In the genomic region with DNA sequence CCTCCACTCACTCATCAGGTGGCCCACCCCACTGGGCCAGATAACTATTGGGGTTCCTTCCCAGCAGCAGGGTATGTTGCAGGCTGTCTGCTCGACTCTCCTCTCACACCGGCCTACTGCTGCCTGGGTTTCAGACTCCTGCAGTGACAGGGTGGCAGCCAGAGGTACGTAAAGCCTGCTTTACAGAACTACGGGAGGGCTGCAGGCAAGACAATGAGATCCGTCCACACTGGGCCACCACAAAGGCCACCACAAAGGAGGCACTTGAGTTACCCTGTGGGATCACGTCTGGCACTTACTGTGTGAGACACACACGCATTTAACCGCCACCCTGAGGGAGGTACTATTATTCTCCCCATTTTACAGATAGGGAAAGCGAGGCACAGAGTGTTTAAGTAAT, we compare ENCODE assay signal across 25 cellular contexts.
DNase-seq lines count a peak whose midpoint lies in the region; ATAC-seq, FAIRE-seq and TF ChIP-seq lines count a peak whose summit lies in the region.
"Had no signal": no experiment of that assay in that cellular context is flagged by ENCODE, and none has a peak within 500 bp of the region (broad histone marks: within the 10 kb centered on the region; RNA-seq: fewer than 3 reads in every experiment).

No MANE protein-coding gene starts in this region.

- no TSS peak for BruUV-seq in HepG2 (replicated peaks; lab: Mats Ljungman, UMichigan)

- H3K4me3 ChIP-seq in HepG2 (replicated peaks in 1 of 3; ENCODE audit: insufficient read depth in 1 of 3, low read depth in 2 of 3, low read length in 3 of 3) (no peak overlapping the region), right lobe of liver (no peak overlapping the region), lower lobe of right lung (no peak overlapping the region), brain microvascular endothelial cell (ENCODE audit: low read depth, low read length) (no peak overlapping the region)
- H3K4me3 ChIP-seq: gastroesophageal sphincter, right atrium auricular region, tibial nerve had no signal

- no peak overlapping the region for H3K4me2 ChIP-seq in HepG2 (ENCODE audit: low read depth, low read length)

- no peak for DNase-seq in HepG2 (ENCODE audit: low spot score)
- no peak for DNase-seq in right lobe of liver
- DNase-seq in activated CD4-positive, alpha-beta memory T cell treated with anti-CD3 and anti-CD28 coated beads, Interleukin-2, amount 10 ng/mL, durations not matched to agents 7 days and 5 days, result no peak
- DNase-seq in lower lobe of right lung, result peak; percentile 9
- DNase-seq in brain microvascular endothelial cell, result no peak
- no peak for DNase-seq in NCI-H774 (lab: John Stamatoyannopoulos, UW)
- DNase-seq: activated B cell treated with CpG ODN at 0.5 μM for 24 hours; activated naive CD4-positive, alpha-beta T cell treated with anti-CD3 and anti-CD28 coated beads, Interleukin-2, amount 10 ng/mL, durations not matched to agents 7 days and 5 days; DMS79 treated with DMSO at 0.1 percent for 48 hours; left colon; MV-4-11; NCI-H2081 treated with DMSO at 0.1 percent for 48 hours; NCI-H510A treated with DMSO at 0.1 percent for 48 hours; SHP77 treated with DMSO at 0.1 percent for 48 hours; stimulated activated CD4-positive, alpha-beta T cell treated with anti-CD3 and anti-CD28 coated beads, Interleukin-15, amount 100 ng/mL, for 24 hours; stimulated activated naive B cell treated with anti-CD40 and anti-IgM and Interleukin-4, amounts not matched to agents 10 μg/mL and 1 μg/mL and 100 μg/mL, for 72 hours had no signal

- peaks cover 74% of the 10 kb centered on the region for H3K36me3 Mint-ChIP-seq in activated CD4-positive, alpha-beta memory T cell treated with anti-CD3 and anti-CD28 coated beads, Interleukin-2, amount 10 ng/mL, durations not matched to agents 7 days and 5 days (ENCODE audit: low read depth)
- H3K36me3 Mint-ChIP-seq: CD14-positive monocyte had no signal

- POLR2A ChIA-PET in HepG2 (lab: Yijun Ruan, JAX), result no interaction called here
- POLR2A ChIA-PET in activated CD4-positive, alpha-beta memory T cell treated with anti-CD3 and anti-CD28 coated beads, Interleukin-2, amount 10 ng/mL, durations not matched to agents 7 days and 5 days (lab: Charles Lee), result interaction anchor here (0.7 kb wide), 1 partner anchor 9 kb away, joined by 3 read pairs; no protein-coding TSS in a partner anchor

- peaks cover 0 to 18% of the 10 kb centered on the region in 2 experiments; a peak in 3 of 5 replicates for H3K36me3 ChIP-seq in HepG2 (replicated peaks in 1 of 2; ENCODE audit: control insufficient read depth in 1 of 2, insufficient read depth in 2 of 2, low read length in 2 of 2)
- no peaks in the 10 kb centered on the region for H3K36me3 ChIP-seq in right lobe of liver
- no peaks in the 10 kb centered on the region for H3K36me3 ChIP-seq in lower lobe of right lung
- H3K36me3 ChIP-seq in brain microvascular endothelial cell (replicated peaks), result no peaks in the 10 kb centered on the region
- H3K36me3 ChIP-seq: gastroesophageal sphincter had no signal

- FAIRE-seq in HepG2 (lab: Jason Lieb, UNC), result no peak

- H3K4me1 ChIP-seq in HepG2 (ENCODE audit: insufficient read depth, low read length) (no peaks in the 10 kb centered on the region), right lobe of liver (no peaks in the 10 kb centered on the region), lower lobe of right lung (no peaks in the 10 kb centered on the region)

- no peaks in the 10 kb centered on the region for H3K79me2 ChIP-seq in HepG2 (ENCODE audit: insufficient read depth, low read length)

- intact Hi-C loops in HepG2 (cut with micrococcal nuclease; ENCODE audit: unreplicated experiment) (no loop called here), right lobe of liver (cut with DNase I) (no loop called here), lower lobe of right lung (cut with DNase I) (no loop called here)

- peaks cover 40% of the 10 kb centered on the region for H3K4me1 Mint-ChIP-seq in activated CD4-positive, alpha-beta memory T cell treated with anti-CD3 and anti-CD28 coated beads, Interleukin-2, amount 10 ng/mL, durations not matched to agents 7 days and 5 days

- CTCF ChIA-PET in HepG2 (lab: Yijun Ruan, JAX; ENCODE audit: low intra/inter-chr PET ratio, low total read pairs), result no interaction called here
- CTCF ChIA-PET in activated CD4-positive, alpha-beta memory T cell treated with anti-CD3 and anti-CD28 coated beads, Interleukin-2, amount 10 ng/mL, durations not matched to agents 7 days and 5 days (lab: Charles Lee), result interaction anchor here (0.6 kb wide), 1 partner anchor 127 kb away, joined by 3 read pairs; no protein-coding TSS in a partner anchor

- TF ChIP-seq EP300 in HepG2 (IDR thresholded peaks at IDR 0.05; ENCODE audit: low read depth in 2 of 2, low read length in 2 of 2) (no peak), HepG2 (CRISPR knock-in tag; IDR thresholded peaks at IDR 0.05; ENCODE audit: borderline replicate concordance) (no peak)

- no peak overlapping the region for H2AFZ ChIP-seq in HepG2 (ENCODE audit: low read length)

- no peak overlapping the region for H3K4me3 Mint-ChIP-seq in activated CD4-positive, alpha-beta memory T cell treated with anti-CD3 and anti-CD28 coated beads, Interleukin-2, amount 10 ng/mL, durations not matched to agents 7 days and 5 days
- H3K4me3 Mint-ChIP-seq: activated B cell treated with CpG ODN at 0.5 μM for 24 hours; activated naive CD4-positive, alpha-beta T cell treated with anti-CD3 and anti-CD28 coated beads, Interleukin-2, amount 10 ng/mL, durations not matched to agents 7 days and 5 days; CD14-positive monocyte; dendritic cell treated with granulocyte-macrophage colony-stimulating factor and Interleukin-4, amounts not matched to agents 40 ng/mL and 50 ng/mL, for 4 days; IgD-negative memory B cell; stimulated activated naive B cell treated with anti-CD40 and anti-IgM and Interleukin-4, amounts not matched to agents 10 μg/mL and 1 μg/mL and 100 μg/mL, for 72 hours had no signal

- H3K27ac ChIP-seq in HepG2 (ENCODE audit: extremely low read length, insufficient read depth, low read length) (no peak overlapping the region), right lobe of liver (no peak overlapping the region), lower lobe of right lung (no peak overlapping the region), brain microvascular endothelial cell (no peak overlapping the region)
- H3K27ac ChIP-seq: epithelial cell of prostate had no signal

- no peaks in the 10 kb centered on the region for H4K20me1 ChIP-seq in HepG2 (ENCODE audit: insufficient read depth, low read length)

- no peak overlapping the region for H3K9ac ChIP-seq in HepG2 (ENCODE audit: insufficient read depth, low read depth, low read length)

- H3K27me3 ChIP-seq in HepG2 (ENCODE audit: control insufficient read depth in 1 of 2, insufficient read depth in 2 of 2, low read length in 2 of 2) (no peaks in the 10 kb centered on the region), right lobe of liver (no peaks in the 10 kb centered on the region), lower lobe of right lung (ENCODE audit: low read depth) (no peaks in the 10 kb centered on the region), brain microvascular endothelial cell (replicated peaks) (no peaks in the 10 kb centered on the region)
- H3K27me3 ChIP-seq: gastroesophageal sphincter, right atrium auricular region, tibial nerve had no signal

- ATAC-seq in HepG2, result no peak
- no peak for ATAC-seq in right lobe of liver
- ATAC-seq in lower lobe of right lung, result no peak
- ATAC-seq in HG02623 (IDR thresholded peaks at IDR 0.05; ENCODE audit: unreplicated experiment), result no peak
- no peak for ATAC-seq in GM21515 (IDR thresholded peaks at IDR 0.05; ENCODE audit: unreplicated experiment)
- ATAC-seq: gastroesophageal sphincter; left colon; stimulated activated naive B cell treated with anti-CD40 and anti-IgM and Interleukin-4, amounts not matched to agents 10 μg/mL and 1 μg/mL and 100 μg/mL, for 72 hours had no signal

- peak overlapping the region; percentile 33 for H3K27ac Mint-ChIP-seq in activated CD4-positive, alpha-beta memory T cell treated with anti-CD3 and anti-CD28 coated beads, Interleukin-2, amount 10 ng/mL, durations not matched to agents 7 days and 5 days
- H3K27ac Mint-ChIP-seq: CD14-positive monocyte; dendritic cell treated with granulocyte-macrophage colony-stimulating factor and Interleukin-4, amounts not matched to agents 40 ng/mL and 50 ng/mL, for 4 days; stimulated activated naive B cell treated with anti-CD40 and anti-IgM and Interleukin-4, amounts not matched to agents 10 μg/mL and 1 μg/mL and 100 μg/mL, for 72 hours had no signal

- TF ChIP-seq POLR2A in HepG2 (IDR thresholded peaks at IDR 0.05; ENCODE audit: insufficient read depth in 1 of 2, low read depth in 2 of 2, low read length in 2 of 2) (no peak), right lobe of liver (IDR thresholded peaks at IDR 0.05) (no peak)

- 83% methylated on average over 8 of the region's 9 CpGs for WGBS in HepG2 (ENCODE audit: low lambda C conversion rate)
- 40% methylated on average over 1 of the region's 9 CpGs for WGBS in right lobe of liver (ENCODE audit: insufficient coverage, low coverage, low lambda C conversion rate, missing lambda C conversion rate)

- in situ Hi-C loops in HepG2 (cut with HindIII; ENCODE audit: extremely low pct_ligation_motif_present, low pct_unique_long_range_greater_than_20kb), result no loop called here
- in situ Hi-C loops in brain microvascular endothelial cell (cut with HindIII; ENCODE audit: low pct_ligation_motif_present, low sequenced_read_pairs), result no loop called here

- no peaks in the 10 kb centered on the region for H3K27me3 Mint-ChIP-seq in activated CD4-positive, alpha-beta memory T cell treated with anti-CD3 and anti-CD28 coated beads, Interleukin-2, amount 10 ng/mL, durations not matched to agents 7 days and 5 days
- H3K27me3 Mint-ChIP-seq: activated B cell treated with CpG ODN at 0.5 μM for 24 hours; activated naive CD4-positive, alpha-beta T cell treated with anti-CD3 and anti-CD28 coated beads, Interleukin-2, amount 10 ng/mL, durations not matched to agents 7 days and 5 days; IgD-negative memory B cell; stimulated activated naive B cell treated with anti-CD40 and anti-IgM and Interleukin-4, amounts not matched to agents 10 μg/mL and 1 μg/mL and 100 μg/mL, for 72 hours had no signal

- no peaks in the 10 kb centered on the region for H3K9me3 ChIP-seq in HepG2 (ENCODE audit: low read length)
- H3K9me3 ChIP-seq in right lobe of liver, result no peaks in the 10 kb centered on the region
- no peaks in the 10 kb centered on the region for H3K9me3 ChIP-seq in lower lobe of right lung
- H3K9me3 ChIP-seq: gastroesophageal sphincter, right atrium auricular region, tibial nerve had no signal

- TF ChIP-seq CTCF in HepG2 (CRISPR knock-in tag; IDR thresholded peaks at IDR 0.05), result no peak
- TF ChIP-seq CTCF in right lobe of liver (IDR thresholded peaks at IDR 0.05), result no peak
- no peak for TF ChIP-seq CTCF in lower lobe of right lung (IDR thresholded peaks at IDR 0.05)
- no peak for TF ChIP-seq CTCF in brain microvascular endothelial cell (IDR thresholded peaks at IDR 0.05; ENCODE audit: low read depth, low read length, missing control alignments)

- H3K9me3 Mint-ChIP-seq in activated CD4-positive, alpha-beta memory T cell treated with anti-CD3 and anti-CD28 coated beads, Interleukin-2, amount 10 ng/mL, durations not matched to agents 7 days and 5 days, result no peaks in the 10 kb centered on the region
- H3K9me3 Mint-ChIP-seq: activated B cell treated with CpG ODN at 0.5 μM for 24 hours; activated naive CD4-positive, alpha-beta T cell treated with anti-CD3 and anti-CD28 coated beads, Interleukin-2, amount 10 ng/mL, durations not matched to agents 7 days and 5 days; dendritic cell treated with granulocyte-macrophage colony-stimulating factor and Interleukin-4, amounts not matched to agents 40 ng/mL and 50 ng/mL, for 4 days had no signal

- no peak for TF ChIP-seq RAD21 in HepG2 (CRISPR knock-in tag; IDR thresholded peaks at IDR 0.05)
